8 cellular contexts compared by ENCODE assay signal in genomic region chr6:149746147-149746946, GRCh38. TPM values are rescaled to one million over a fixed set of nuclear protein-coding genes. Genes with fewer than 3 reads are reported as not detected.
A peak's percentile ranks its signal among the peaks of the same experiment; 100 is the strongest.
DNase-seq lines count a peak whose midpoint lies in the region; ATAC-seq, FAIRE-seq and TF ChIP-seq lines count a peak whose summit lies in the region.

NUP43 (minus strand) TSS chr6:149746529; CDS start chr6:149746495, 34 bp downstream.

- peak within 1 kb of the TSS; percentile 85 for H3K27ac ChIP-seq in left ventricle myocardium inferior (replicated peaks)
- peak within 1 kb of the TSS; percentile 73 for H3K27ac ChIP-seq in psoas muscle

- H3K36me3 Mint-ChIP-seq in T-cell: peaks cover 13% of the 10 kb centered on the region

- peak within 1 kb of the TSS; percentile 91 to 93 for H3K27ac Mint-ChIP-seq in T-cell

- POLR2A ChIA-PET in T-cell (lab: Charles Lee): interaction anchor here in 1 of 2 donors (0.6 to 1.1 kb wide), 2 partner anchors 18 to 30 kb away, joined by 3 to 8 read pairs; no protein-coding TSS in a partner anchor

- H3K27me3 ChIP-seq in left ventricle myocardium inferior (ENCODE audit: low read depth) (no peaks in the 10 kb centered on the region), psoas muscle (ENCODE audit: insufficient read depth in 3 of 3, low read length in 2 of 3) (no peaks in the 10 kb centered on the region)

- H3K4me3 ChIP-seq in left ventricle myocardium inferior (peak within 1 kb of the TSS; percentile 86), psoas muscle (peak within 1 kb of the TSS; percentile 78)

- DNase-seq in NCI-H1417 treated with DMSO at 0.1 percent for 48 hours (lab: John Stamatoyannopoulos, UW): peak; percentile 84
- DNase-seq in T-cell: peak; percentile 81 to 92 (median 88)
- peak; percentile 94 for DNase-seq in amniotic epithelial cell (ENCODE audit: low read depth)
- peak; percentile 95 for DNase-seq in left ventricle myocardium inferior
- peak; percentile 95 to 97 for DNase-seq in psoas muscle
- peak; percentile 92 for DNase-seq in urothelium cell line (ENCODE audit: low spot score)

- TF ChIP-seq CTCF in GM12874 (IDR thresholded peaks at IDR 0.05; ENCODE audit: insufficient read depth, low read depth, low read length) (peak; percentile 46), left ventricle myocardium inferior (IDR thresholded peaks at IDR 0.05; ENCODE audit: borderline replicate concordance) (peak; percentile 79), psoas muscle (IDR thresholded peaks at IDR 0.05) (peak; percentile 64)

- H3K4me1 ChIP-seq in left ventricle myocardium inferior (peaks cover 42% of the 10 kb centered on the region), psoas muscle (peaks cover 18% of the 10 kb centered on the region)

- H3K4me3 Mint-ChIP-seq in T-cell: peak within 1 kb of the TSS; percentile 97 to 99 (median 98)

- intact Hi-C loops in left ventricle myocardium inferior (cut with micrococcal nuclease): no loop called here
- intact Hi-C loops in psoas muscle (cut with DNase I): loop anchor here in 1 of 2 donors (10.0 kb wide), 1 partner anchor 178 kb away; the partner anchor contains the start of gene RAET1G

- FAIRE-seq in urothelium cell line (lab: Jason Lieb, UNC): no peak

- H3K36me3 ChIP-seq in left ventricle myocardium inferior (peaks cover 22% of the 10 kb centered on the region), psoas muscle (ENCODE audit: insufficient read depth in 1 of 2, low read depth in 1 of 2) (peaks cover 0 to 25% of the 10 kb centered on the region in 2 donors)

- peaks cover 33 to 37% (median 35%) of the 10 kb centered on the region in 3 donors for H3K4me1 Mint-ChIP-seq in T-cell

- CTCF ChIA-PET in T-cell (lab: Charles Lee): interaction anchor here (0.6 to 2.0 kb wide), 7 partner anchors 9 to 714 kb away, joined by 3 to 6 read pairs (median 3); partner anchors contain the start of gene LATS1 (in 1 of the 2)

- WGBS in psoas muscle, 3 donors: 5% methylated on average over 41 of the region's 41 CpGs

- ATAC-seq in HG02759 (IDR thresholded peaks at IDR 0.05; ENCODE audit: unreplicated experiment) (peak; percentile 58), T-cell (replicated peaks in 1 of 4) (peak; percentile 65 to 71 (median 68)), psoas muscle (peak; percentile 68 to 76 (median 71))

- H3K27me3 Mint-ChIP-seq in T-cell: no peaks in the 10 kb centered on the region

- H3K9me3 ChIP-seq in left ventricle myocardium inferior (replicated peaks) (no peaks in the 10 kb centered on the region), psoas muscle (no peaks in the 10 kb centered on the region)

- H3K9me3 Mint-ChIP-seq in T-cell: no peaks in the 10 kb centered on the region

RNA-seq across cellular contexts. Expression of gene NUP43, which starts in this region (rescaled TPM):
- total RNA-seq in T-cell: 10 to 100 TPM; 14.6 to 53.5 (median 46.0) TPM
- 29.7 TPM for total RNA-seq in left ventricle myocardium inferior
- 10 to 100 TPM; 17.4 to 26.8 (median 22.1) TPM for total RNA-seq in psoas muscle
- polyA plus RNA-seq in psoas muscle: 10 to 100 TPM in 2 of 3 donors, 1 to 10 TPM in 1; 7.3 to 17.1 (median 14.1) TPM

Comparison
In these comparisons a context has a peak if more than half of its experiments do, and no peak if none do; other contexts are left out.
1. Peak in every context shown above with its lines: DNase-seq, ATAC-seq, H3K4me3 ChIP-seq and H3K27ac ChIP-seq.